8 cellular contexts compared by ENCODE assay signal in the genomic region with DNA sequence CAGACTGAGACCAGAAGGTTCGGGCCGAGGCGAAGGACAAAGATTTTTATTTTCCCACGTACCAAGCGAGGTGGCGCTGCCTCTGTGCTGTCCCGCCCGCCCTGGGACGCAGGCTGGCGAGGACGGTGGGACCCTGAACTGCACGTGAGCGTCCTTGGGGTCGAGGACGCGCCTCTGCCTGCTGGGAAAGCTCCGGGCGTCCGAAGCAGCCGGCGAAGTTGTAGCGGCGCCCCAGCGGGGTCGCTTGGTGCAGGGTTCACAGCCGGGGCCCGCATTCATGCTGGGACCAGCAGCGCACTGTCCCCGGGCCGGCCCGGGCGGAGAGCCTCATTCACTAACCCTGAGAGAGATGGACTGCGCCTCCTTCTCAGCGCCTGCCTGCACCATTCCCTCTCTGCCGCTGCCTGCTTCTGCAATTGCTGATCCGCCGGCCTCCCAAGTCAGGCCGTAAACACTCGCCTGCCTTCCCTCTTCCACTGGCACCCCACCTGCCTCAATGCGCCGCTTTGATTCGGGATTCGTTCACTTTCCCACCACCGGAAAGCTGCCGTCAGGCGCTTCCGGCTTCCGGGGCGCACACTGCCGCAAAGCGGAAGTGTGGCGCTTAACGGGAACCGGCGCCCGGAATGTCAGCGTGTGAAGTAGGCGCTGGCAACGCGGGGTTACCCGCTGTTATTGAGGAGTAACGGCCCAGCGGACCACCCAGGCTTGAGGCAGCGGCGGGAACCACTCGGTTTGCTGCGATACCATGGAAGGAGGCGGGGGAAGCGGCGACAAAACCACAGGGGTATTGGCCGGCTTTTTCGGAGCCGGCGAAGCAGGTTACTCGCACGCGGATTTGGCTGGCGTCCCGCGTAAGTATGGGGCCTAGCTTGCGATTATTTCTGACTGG. TPM values are rescaled to one million over a fixed set of nuclear protein-coding genes. Genes with fewer than 3 reads are reported as not detected.
DNase-seq lines count a peak whose midpoint lies in the region; ATAC-seq and TF ChIP-seq lines count a peak whose summit lies in the region.
"Not testable (repeated sequence)": the region's sequence is repeated elsewhere in the genome, so short reads cannot be mapped to it uniquely, and the experiment has no call there.

TSS of gene PARG (minus strand) at position 581 of the 892 bp plus-strand sequence. CDS start at position 279, 302 bp downstream.
A gene with protein sequence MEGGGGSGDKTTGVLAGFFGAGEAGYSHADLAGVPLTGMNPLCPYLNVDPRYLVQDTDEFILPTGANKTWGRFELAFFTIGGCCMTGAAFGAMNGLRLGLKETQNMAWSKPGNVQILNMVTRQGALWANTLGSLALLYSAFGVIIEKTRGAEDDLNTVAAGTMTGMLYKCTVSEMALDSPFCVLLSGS (plus strand): TSS at position 607 of the 892 bp plus-strand sequence. CDS start 142 bp downstream, at position 749.

- peak within 1 kb of the TSS; percentile 97 for H3K4me3 Mint-ChIP-seq in GM23338
- peak within 1 kb of the TSS; percentile 97 for H3K4me3 Mint-ChIP-seq in activated T-helper 17 cell treated with anti-CD3 and anti-CD28 coated beads, Interleukin-2, amount 50 U/mL, for 72 hours
- peak within 1 kb of the TSS; percentile 99 to 100 (median 99) for H3K4me3 Mint-ChIP-seq in naive thymus-derived CD4-positive, alpha-beta T cell

- not testable (repeated sequence) for H3K27me3 Mint-ChIP-seq in GM23338 (ENCODE audit: insufficient read depth, low read depth, poor library complexity); activated T-helper 17 cell treated with anti-CD3 and anti-CD28 coated beads, Interleukin-2, amount 50 U/mL, for 72 hours; naive thymus-derived CD4-positive, alpha-beta T cell

- intact Hi-C loops in naive thymus-derived CD4-positive, alpha-beta T cell (cut with micrococcal nuclease) = loop anchor here in 1 of 2 donors (1.0 to 5.0 kb wide), 2 partner anchors 403 to 681 kb away; partner anchors contain the start of gene SGMS1

- not testable (repeated sequence) for H3F3A ChIP-seq in GM23338 (replicated peaks; ENCODE audit: low read depth)

- H3K27ac ChIP-seq in GM23338 (ENCODE audit: low read depth) (peak within 1 kb of the TSS; percentile 89), RWPE2 (ENCODE audit: poor library complexity, severe bottlenecking) (peak within 1 kb of the TSS; percentile 42), fibroblast of lung (ENCODE audit: insufficient read depth, low read length) (peak within 1 kb of the TSS; percentile 60)
- H3K27ac ChIP-seq in naive thymus-derived CD4-positive, alpha-beta T cell (ENCODE audit: low read depth, low read length) = peak within 1 kb of the TSS; percentile 79

- H3K4me3 ChIP-seq in GM23338 (peak within 1 kb of the TSS; percentile 74), RWPE2 (ENCODE audit: severe bottlenecking) (peak within 1 kb of the TSS; percentile 42), fibroblast of lung (replicated peaks in 1 of 4; ENCODE audit: control extremely low read depth in 1 of 4, insufficient read depth in 1 of 4, low read depth in 3 of 4, low read length in 4 of 4) (peak within 1 kb of the TSS; percentile 50 to 97 (median 80))
- H3K4me3 ChIP-seq in naive thymus-derived CD4-positive, alpha-beta T cell (ENCODE audit: low read length) = peak within 1 kb of the TSS; percentile 94

- ATAC-seq in GM23338 = peak; percentile 89
- peak; percentile 81 for ATAC-seq in RWPE2 (ENCODE audit: low read depth)
- peak; percentile 90 for ATAC-seq in activated T-helper 17 cell treated with anti-CD3 and anti-CD28 coated beads, Interleukin-2, amount 50 U/mL, for 72 hours (replicated peaks)
- peak; percentile 96 for ATAC-seq in naive thymus-derived CD4-positive, alpha-beta T cell

- peak; percentile 84 for DNase-seq in EH (ENCODE audit: low read depth)
- DNase-seq in GM23338 (ENCODE audit: low spot score) = peak; percentile 94
- DNase-seq in Kasumi-1 (lab: John Stamatoyannopoulos, UW) = peak; percentile 79 to 86
- DNase-seq in RWPE2 (ENCODE audit: low spot score) = peak; percentile 72
- peak; percentile 82 to 85 for DNase-seq in fibroblast of lung (ENCODE audit: low read depth in 2 of 2)
- DNase-seq in naive thymus-derived CD4-positive, alpha-beta T cell = peak; percentile 73 to 87 (median 85)
- DNase-seq in stimulated activated CD8-positive, alpha-beta memory T cell treated with anti-CD3 and anti-CD28 coated beads, Interleukin-7, amount 100 ng/mL, for 48 hours (ENCODE audit: extremely low read depth in 1 of 2, low read depth in 1 of 2) = peak; percentile 62 to 64

- H3K27ac Mint-ChIP-seq in GM23338 = peak within 1 kb of the TSS; percentile 98
- peak within 1 kb of the TSS; percentile 97 for H3K27ac Mint-ChIP-seq in activated T-helper 17 cell treated with anti-CD3 and anti-CD28 coated beads, Interleukin-2, amount 50 U/mL, for 72 hours
- H3K27ac Mint-ChIP-seq in naive thymus-derived CD4-positive, alpha-beta T cell = peak within 1 kb of the TSS; percentile 90 to 98 (median 94)

- H3K79me2 ChIP-seq in GM23338 (replicated peaks; ENCODE audit: insufficient read depth) (peaks cover 70% of the 10 kb centered on the region), fibroblast of lung (ENCODE audit: control insufficient read depth, insufficient read depth, low read length) (peaks cover 40% of the 10 kb centered on the region)

- CTCF ChIA-PET in naive thymus-derived CD4-positive, alpha-beta T cell (lab: Charles Lee) = not testable (repeated sequence)

- not testable (repeated sequence) for H3K9me2 ChIP-seq in GM23338 (ENCODE audit: insufficient read depth)

- H3K36me3 Mint-ChIP-seq in GM23338 (ENCODE audit: low read depth) = peaks cover 13% of the 10 kb centered on the region
- peaks cover 32% of the 10 kb centered on the region for H3K36me3 Mint-ChIP-seq in activated T-helper 17 cell treated with anti-CD3 and anti-CD28 coated beads, Interleukin-2, amount 50 U/mL, for 72 hours (ENCODE audit: low read depth)
- not testable (repeated sequence) for H3K36me3 Mint-ChIP-seq in naive thymus-derived CD4-positive, alpha-beta T cell

- H3K9me3 ChIP-seq in RWPE2 (ENCODE audit: severe bottlenecking); fibroblast of lung (ENCODE audit: control insufficient read depth, insufficient read depth, low read depth, low read length); naive thymus-derived CD4-positive, alpha-beta T cell (ENCODE audit: control insufficient read depth in 2 of 3, low read length in 3 of 3): not testable (repeated sequence)

- H3K4me1 Mint-ChIP-seq in GM23338 = peaks cover 13% of the 10 kb centered on the region
- H3K4me1 Mint-ChIP-seq in activated T-helper 17 cell treated with anti-CD3 and anti-CD28 coated beads, Interleukin-2, amount 50 U/mL, for 72 hours = peaks cover 11% of the 10 kb centered on the region
- H3K4me1 Mint-ChIP-seq in naive thymus-derived CD4-positive, alpha-beta T cell = peaks cover 12 to 58% (median 49%) of the 10 kb centered on the region in 7 donors

- peak in 1 of 2 experiments; percentile 22; a peak in 1 of 4 replicates for TF ChIP-seq CTCF in GM23338 (conservative IDR thresholded peaks at IDR 0.05; ENCODE audit: low read depth in 2 of 2)
- not testable (repeated sequence) for TF ChIP-seq CTCF in RWPE2 (IDR thresholded peaks at IDR 0.05; ENCODE audit: poor library complexity, severe bottlenecking); fibroblast of lung (conservative IDR thresholded peaks at IDR 0.05 in 1 of 2, IDR thresholded peaks at IDR 0.05 in 1 of 2; ENCODE audit: low read depth in 1 of 2, low read length in 2 of 2)

- peaks cover 14% of the 10 kb centered on the region for H4K20me1 ChIP-seq in GM23338 (replicated peaks; ENCODE audit: insufficient read depth)
- not testable (repeated sequence) for H4K20me1 ChIP-seq in fibroblast of lung (ENCODE audit: control insufficient read depth, extremely low read depth, insufficient read depth, low read length)

- not testable (repeated sequence) for H3K9me3 Mint-ChIP-seq in GM23338; activated T-helper 17 cell treated with anti-CD3 and anti-CD28 coated beads, Interleukin-2, amount 50 U/mL, for 72 hours; naive thymus-derived CD4-positive, alpha-beta T cell

- H3K9ac ChIP-seq in fibroblast of lung (ENCODE audit: insufficient read depth, low read length) = peak within 1 kb of the TSS; percentile 68

- H3K36me3 ChIP-seq in GM23338 (ENCODE audit: insufficient read depth); RWPE2 (ENCODE audit: low read depth); fibroblast of lung (ENCODE audit: control insufficient read depth, insufficient read depth, low read length); naive thymus-derived CD4-positive, alpha-beta T cell (ENCODE audit: control insufficient read depth in 2 of 3, insufficient read depth in 3 of 3, low read length in 3 of 3): not testable (repeated sequence)

- H2AFZ ChIP-seq in GM23338 = not testable (repeated sequence)
- peak within 1 kb of the TSS; percentile 78 for H2AFZ ChIP-seq in fibroblast of lung (ENCODE audit: low read length)

- not testable (repeated sequence) for H3K27me3 ChIP-seq in GM23338 (ENCODE audit: insufficient read depth); RWPE2 (ENCODE audit: insufficient read depth, poor library complexity, severe bottlenecking); fibroblast of lung (ENCODE audit: control insufficient read depth, insufficient read depth, low read length); naive thymus-derived CD4-positive, alpha-beta T cell (ENCODE audit: control insufficient read depth in 2 of 2, insufficient read depth in 2 of 2, low read length in 2 of 2)

- H3K4me2 ChIP-seq in GM23338 = peak within 1 kb of the TSS; percentile 97
- peak within 1 kb of the TSS; percentile 85 for H3K4me2 ChIP-seq in fibroblast of lung (ENCODE audit: extremely low read depth, insufficient read depth, low read length)

- H3K4me1 ChIP-seq in GM23338 (ENCODE audit: insufficient read depth); RWPE2 (ENCODE audit: insufficient read depth, poor library complexity, severe bottlenecking); fibroblast of lung (ENCODE audit: control insufficient read depth, extremely low read depth, insufficient read depth, low read length); naive thymus-derived CD4-positive, alpha-beta T cell (ENCODE audit: control insufficient read depth in 2 of 2, insufficient read depth in 2 of 2, low read length in 2 of 2): not testable (repeated sequence)

- POLR2A ChIA-PET in naive thymus-derived CD4-positive, alpha-beta T cell (lab: Charles Lee) = not testable (repeated sequence)

RNA-seq across cellular contexts. Expression of gene PARG, which starts in this region (rescaled TPM):
- total RNA-seq in GM23338 (2014; rRNA removed; shearing (Covaris generic)) = 51.4 and 63.8 TPM in 2 replicates
- 16.0 and 19.1 TPM in 2 replicates for polyA plus RNA-seq in GM23338 (2016; fragmentation: Nextera tagmentation; extraction: Ambion mirVana)
- total RNA-seq in activated T-helper 17 cell treated with anti-CD3 and anti-CD28 coated beads, Interleukin-2, amount 50 U/mL, for 72 hours = 10 to 100 TPM; 22.9 to 28.2 TPM
- 34.7 and 37.8 TPM in 2 replicates for total RNA-seq in fibroblast of lung
- polyA plus RNA-seq in fibroblast of lung = 12.1 and 12.3 TPM in 2 replicates
- 10.5 TPM in 2 replicates for polyA plus RNA-seq in fibroblast of lung (2012)
- 2.7 and 9.5 TPM in 2 replicates for polyA minus RNA-seq in fibroblast of lung (ENCODE audit: low replicate concordance)
- 10 to 100 TPM; 32.6 to 48.2 (median 34.5) TPM for total RNA-seq in naive thymus-derived CD4-positive, alpha-beta T cell
- polyA plus RNA-seq in naive thymus-derived CD4-positive, alpha-beta T cell = 10 to 100 TPM; 11.4 to 20.9 TPM

RNA-seq across cellular contexts. Expression of the second gene that starts in this region (rescaled TPM):
- 17.3 and 18.9 TPM in 2 replicates for total RNA-seq in GM23338 (2014; rRNA removed; shearing (Covaris generic))
- 13.1 and 14.6 TPM in 2 replicates for polyA plus RNA-seq in GM23338 (2016; fragmentation: Nextera tagmentation; extraction: Ambion mirVana)
- total RNA-seq in activated T-helper 17 cell treated with anti-CD3 and anti-CD28 coated beads, Interleukin-2, amount 50 U/mL, for 72 hours = 10 to 100 TPM; 11.5 to 22.1 TPM
- total RNA-seq in fibroblast of lung = 13.1 and 14.7 TPM in 2 replicates
- 16.3 and 22.8 TPM in 2 replicates for polyA plus RNA-seq in fibroblast of lung
- 12.1 and 15.0 TPM in 2 replicates for polyA plus RNA-seq in fibroblast of lung (2012)
- 8.5 and 9.7 TPM in 2 replicates for polyA minus RNA-seq in fibroblast of lung (ENCODE audit: low replicate concordance)
- 10 to 100 TPM; 18.2 to 34.0 (median 29.2) TPM for total RNA-seq in naive thymus-derived CD4-positive, alpha-beta T cell
- 10 to 100 TPM; 11.8 to 12.7 TPM for polyA plus RNA-seq in naive thymus-derived CD4-positive, alpha-beta T cell

Comparison
In these comparisons a context has a peak if more than half of its experiments do, and no peak if none do; other contexts are left out.
1. Peak in every context shown above with its lines: DNase-seq, ATAC-seq, H3K4me3 ChIP-seq and H3K27ac ChIP-seq.
2. H3K4me3 ChIP-seq: peak in every context shown above with its lines; median percentile 94 in naive thymus-derived CD4-positive, alpha-beta T cell; 80 in fibroblast of lung; 74 in GM23338; 42 in RWPE2.